ENCODE assay signal across 2 cellular contexts in genomic region chr7:99541212-99541611, GRCh38.
TF ChIP-seq lines count a peak whose summit lies in the region.

No MANE protein-coding gene starts in this region.

TF ChIP-seq in HEK293, 187 proteins besides CTCF, POLR2A, EP300 and RAD21:
- TF ChIP-seq, protein P1, sequence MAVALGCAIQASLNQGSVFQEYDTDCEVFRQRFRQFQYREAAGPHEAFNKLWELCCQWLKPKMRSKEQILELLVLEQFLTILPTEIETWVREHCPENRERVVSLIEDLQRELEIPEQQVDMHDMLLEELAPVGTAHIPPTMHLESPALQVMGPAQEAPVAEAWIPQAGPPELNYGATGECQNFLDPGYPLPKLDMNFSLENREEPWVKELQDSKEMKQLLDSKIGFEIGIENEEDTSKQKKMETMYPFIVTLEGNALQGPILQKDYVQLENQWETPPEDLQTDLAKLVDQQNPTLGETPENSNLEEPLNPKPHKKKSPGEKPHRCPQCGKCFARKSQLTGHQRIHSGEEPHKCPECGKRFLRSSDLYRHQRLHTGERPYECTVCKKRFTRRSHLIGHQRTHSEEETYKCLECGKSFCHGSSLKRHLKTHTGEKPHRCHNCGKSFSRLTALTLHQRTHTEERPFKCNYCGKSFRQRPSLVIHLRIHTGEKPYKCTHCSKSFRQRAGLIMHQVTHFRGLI (tag by site-specific recombination; IDR thresholded peaks at IDR 0.05): peak; percentile 53; the same call in 1 of the 2 replicates
- no peak for TF ChIP-seq ZNF76 (tag by site-specific recombination; IDR thresholded peaks at IDR 0.05; ENCODE audit: borderline replicate concordance, low read depth)

TF ChIP-seq in HepG2, 621 proteins besides CTCF, POLR2A, EP300 and RAD21:
- no peak for TF ChIP-seq KLF15 (CRISPR knock-in tag; IDR thresholded peaks at IDR 0.05; ENCODE audit: borderline replicate concordance)
- TF ChIP-seq ZNF75D (CRISPR knock-in tag; IDR thresholded peaks at IDR 0.05; ENCODE audit: borderline replicate concordance): no peak
- TF ChIP-seq GTF2F1 (IDR thresholded peaks at IDR 0.05; ENCODE audit: low read length): no peak
- TF ChIP-seq DR1 (CRISPR knock-in tag; IDR thresholded peaks at IDR 0.05): no peak
- no peak for TF ChIP-seq ZNF598 (CRISPR knock-in tag; IDR thresholded peaks at IDR 0.05; ENCODE audit: borderline replicate concordance)
- no peak for TF ChIP-seq NFYB (CRISPR knock-in tag; IDR thresholded peaks at IDR 0.05)
- TF ChIP-seq BORCS8-MEF2B (CRISPR knock-in tag; IDR thresholded peaks at IDR 0.05): no peak
- TF ChIP-seq ZFYVE20 (CRISPR knock-in tag; IDR thresholded peaks at IDR 0.05; ENCODE audit: borderline replicate concordance, low read depth): no peak
- no peak for TF ChIP-seq RBM22 (optimal IDR thresholded peaks at IDR 0.05; ENCODE audit: low read length)
- TF ChIP-seq, protein P2, sequence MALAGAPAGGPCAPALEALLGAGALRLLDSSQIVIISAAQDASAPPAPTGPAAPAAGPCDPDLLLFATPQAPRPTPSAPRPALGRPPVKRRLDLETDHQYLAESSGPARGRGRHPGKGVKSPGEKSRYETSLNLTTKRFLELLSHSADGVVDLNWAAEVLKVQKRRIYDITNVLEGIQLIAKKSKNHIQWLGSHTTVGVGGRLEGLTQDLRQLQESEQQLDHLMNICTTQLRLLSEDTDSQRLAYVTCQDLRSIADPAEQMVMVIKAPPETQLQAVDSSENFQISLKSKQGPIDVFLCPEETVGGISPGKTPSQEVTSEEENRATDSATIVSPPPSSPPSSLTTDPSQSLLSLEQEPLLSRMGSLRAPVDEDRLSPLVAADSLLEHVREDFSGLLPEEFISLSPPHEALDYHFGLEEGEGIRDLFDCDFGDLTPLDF (CRISPR knock-in tag; IDR thresholded peaks at IDR 0.05): no peak
- no peak for TF ChIP-seq PHF8 (CRISPR knock-in tag; IDR thresholded peaks at IDR 0.05)
- TF ChIP-seq, protein P3, sequence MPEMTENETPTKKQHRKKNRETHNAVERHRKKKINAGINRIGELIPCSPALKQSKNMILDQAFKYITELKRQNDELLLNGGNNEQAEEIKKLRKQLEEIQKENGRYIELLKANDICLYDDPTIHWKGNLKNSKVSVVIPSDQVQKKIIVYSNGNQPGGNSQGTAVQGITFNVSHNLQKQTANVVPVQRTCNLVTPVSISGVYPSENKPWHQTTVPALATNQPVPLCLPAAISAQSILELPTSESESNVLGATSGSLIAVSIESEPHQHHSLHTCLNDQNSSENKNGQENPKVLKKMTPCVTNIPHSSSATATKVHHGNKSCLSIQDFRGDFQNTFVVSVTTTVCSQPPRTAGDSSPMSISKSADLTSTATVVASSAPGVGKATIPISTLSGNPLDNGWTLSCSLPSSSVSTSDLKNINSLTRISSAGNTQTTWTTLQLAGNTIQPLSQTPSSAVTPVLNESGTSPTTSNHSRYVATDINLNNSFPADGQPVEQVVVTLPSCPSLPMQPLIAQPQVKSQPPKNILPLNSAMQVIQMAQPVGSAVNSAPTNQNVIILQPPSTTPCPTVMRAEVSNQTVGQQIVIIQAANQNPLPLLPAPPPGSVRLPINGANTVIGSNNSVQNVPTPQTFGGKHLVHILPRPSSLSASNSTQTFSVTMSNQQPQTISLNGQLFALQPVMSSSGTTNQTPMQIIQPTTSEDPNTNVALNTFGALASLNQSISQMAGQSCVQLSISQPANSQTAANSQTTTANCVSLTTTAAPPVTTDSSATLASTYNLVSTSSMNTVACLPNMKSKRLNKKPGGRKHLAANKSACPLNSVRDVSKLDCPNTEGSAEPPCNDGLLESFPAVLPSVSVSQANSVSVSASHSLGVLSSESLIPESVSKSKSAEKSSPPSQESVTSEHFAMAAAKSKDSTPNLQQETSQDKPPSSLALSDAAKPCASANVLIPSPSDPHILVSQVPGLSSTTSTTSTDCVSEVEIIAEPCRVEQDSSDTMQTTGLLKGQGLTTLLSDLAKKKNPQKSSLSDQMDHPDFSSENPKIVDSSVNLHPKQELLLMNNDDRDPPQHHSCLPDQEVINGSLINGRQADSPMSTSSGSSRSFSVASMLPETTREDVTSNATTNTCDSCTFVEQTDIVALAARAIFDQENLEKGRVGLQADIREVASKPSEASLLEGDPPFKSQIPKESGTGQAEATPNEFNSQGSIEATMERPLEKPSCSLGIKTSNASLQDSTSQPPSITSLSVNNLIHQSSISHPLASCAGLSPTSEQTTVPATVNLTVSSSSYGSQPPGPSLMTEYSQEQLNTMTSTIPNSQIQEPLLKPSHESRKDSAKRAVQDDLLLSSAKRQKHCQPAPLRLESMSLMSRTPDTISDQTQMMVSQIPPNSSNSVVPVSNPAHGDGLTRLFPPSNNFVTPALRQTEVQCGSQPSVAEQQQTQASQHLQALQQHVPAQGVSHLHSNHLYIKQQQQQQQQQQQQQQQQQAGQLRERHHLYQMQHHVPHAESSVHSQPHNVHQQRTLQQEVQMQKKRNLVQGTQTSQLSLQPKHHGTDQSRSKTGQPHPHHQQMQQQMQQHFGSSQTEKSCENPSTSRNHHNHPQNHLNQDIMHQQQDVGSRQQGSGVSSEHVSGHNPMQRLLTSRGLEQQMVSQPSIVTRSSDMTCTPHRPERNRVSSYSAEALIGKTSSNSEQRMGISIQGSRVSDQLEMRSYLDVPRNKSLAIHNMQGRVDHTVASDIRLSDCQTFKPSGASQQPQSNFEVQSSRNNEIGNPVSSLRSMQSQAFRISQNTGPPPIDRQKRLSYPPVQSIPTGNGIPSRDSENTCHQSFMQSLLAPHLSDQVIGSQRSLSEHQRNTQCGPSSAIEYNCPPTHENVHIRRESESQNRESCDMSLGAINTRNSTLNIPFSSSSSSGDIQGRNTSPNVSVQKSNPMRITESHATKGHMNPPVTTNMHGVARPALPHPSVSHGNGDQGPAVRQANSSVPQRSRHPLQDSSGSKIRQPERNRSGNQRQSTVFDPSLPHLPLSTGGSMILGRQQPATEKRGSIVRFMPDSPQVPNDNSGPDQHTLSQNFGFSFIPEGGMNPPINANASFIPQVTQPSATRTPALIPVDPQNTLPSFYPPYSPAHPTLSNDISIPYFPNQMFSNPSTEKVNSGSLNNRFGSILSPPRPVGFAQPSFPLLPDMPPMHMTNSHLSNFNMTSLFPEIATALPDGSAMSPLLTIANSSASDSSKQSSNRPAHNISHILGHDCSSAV (CRISPR knock-in tag; IDR thresholded peaks at IDR 0.05; ENCODE audit: borderline replicate concordance): no peak
- no peak for TF ChIP-seq KLF11 (CRISPR knock-in tag; IDR thresholded peaks at IDR 0.05)
- no peak for TF ChIP-seq E2F2 (CRISPR knock-in tag; IDR thresholded peaks at IDR 0.05; ENCODE audit: borderline replicate concordance)
- no peak for TF ChIP-seq ZNF101 (CRISPR knock-in tag; IDR thresholded peaks at IDR 0.05; ENCODE audit: borderline replicate concordance, low read depth)
- no peak for TF ChIP-seq ZIK1 (CRISPR knock-in tag; IDR thresholded peaks at IDR 0.05; ENCODE audit: borderline replicate concordance, low read depth)
- no peak for TF ChIP-seq PRDM10 (CRISPR knock-in tag; IDR thresholded peaks at IDR 0.05; ENCODE audit: low read depth)
- no peak for TF ChIP-seq TIGD3 (CRISPR knock-in tag; IDR thresholded peaks at IDR 0.05; ENCODE audit: borderline replicate concordance)
